ENCODE assay signal across 14 cellular contexts in the genomic region with DNA sequence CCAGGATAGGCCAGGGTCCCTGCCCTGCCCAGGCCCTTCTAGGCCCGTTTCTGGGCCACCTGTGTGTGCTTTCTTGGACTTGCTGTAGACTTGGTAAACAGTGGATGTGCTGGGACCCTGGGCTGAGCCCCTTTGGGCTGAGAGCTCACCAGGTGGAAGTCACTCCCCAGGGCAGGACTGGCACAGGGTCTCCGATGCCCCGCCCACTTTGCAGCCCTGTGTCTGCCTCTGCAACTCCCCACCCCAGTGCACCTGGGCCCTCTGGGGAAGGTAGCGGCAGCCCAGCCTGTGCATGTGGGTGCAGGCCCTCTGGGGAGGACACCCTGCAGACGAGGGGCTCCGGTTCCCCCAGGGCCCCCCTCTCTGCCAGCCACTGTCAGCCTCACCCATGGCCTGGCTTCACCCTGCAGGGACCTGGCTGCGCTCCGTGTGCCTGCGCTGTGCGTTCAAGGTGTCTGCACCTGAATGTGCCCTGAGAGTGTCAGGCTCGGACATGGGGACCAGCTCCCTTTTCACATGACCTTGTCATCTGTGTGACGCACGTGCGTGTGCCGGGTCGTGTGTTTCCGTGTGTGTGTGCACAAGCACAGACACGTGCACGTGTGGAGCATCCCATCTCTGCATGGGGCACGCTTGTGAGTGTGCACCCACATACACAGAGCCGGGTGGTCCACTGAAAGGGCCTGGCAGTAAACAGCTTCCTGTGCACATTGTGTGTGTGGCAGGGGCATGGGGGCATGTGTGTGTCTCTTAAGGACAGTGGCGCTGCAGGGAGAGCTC.
DNase-seq lines count a peak whose midpoint lies in the region; ATAC-seq and TF ChIP-seq lines count a peak whose summit lies in the region.
"Had no signal": no experiment of that assay in that cellular context is flagged by ENCODE, and none has a peak within 500 bp of the region (broad histone marks: within the 10 kb centered on the region; RNA-seq: fewer than 3 reads in every experiment).

No MANE protein-coding gene starts in this region.

- no peak for TF ChIP-seq CTCF in Peyer's patch (IDR thresholded peaks at IDR 0.05)
- TF ChIP-seq CTCF in heart left ventricle (IDR thresholded peaks at IDR 0.05), result no peak
- TF ChIP-seq CTCF in ovary (IDR thresholded peaks at IDR 0.05), result no peak

- H3K27me3 ChIP-seq in BLaER1 treated with 17β-estradiol and CSF1 and Interleukin-3, amounts not matched to agents 10 nM and 100 nM, result no peaks in the 10 kb centered on the region
- H3K27me3 ChIP-seq in Peyer's patch (no peaks in the 10 kb centered on the region), heart left ventricle (no peaks in the 10 kb centered on the region), ovary (no peaks in the 10 kb centered on the region)
- H3K27me3 ChIP-seq: esophagus muscularis mucosa, pancreas had no signal

- peaks cover 0 to 51% (median 0%) of the 10 kb centered on the region in 11 experiments; a peak in 4 of 22 replicates for H4K20me1 ChIP-seq in BLaER1 treated with 17β-estradiol and CSF1 and Interleukin-3, amounts not matched to agents 10 nM and 100 nM

- peaks cover 19 to 58% (median 48%) of the 10 kb centered on the region in 10 experiments; a peak in 19 of 20 replicates for H3K4me1 ChIP-seq in BLaER1 treated with 17β-estradiol and CSF1 and Interleukin-3, amounts not matched to agents 10 nM and 100 nM
- H3K4me1 ChIP-seq in Peyer's patch (no peaks in the 10 kb centered on the region), heart left ventricle (peaks cover 0 to 46% (median 4%) of the 10 kb centered on the region in 12 donors), ovary (ENCODE audit: insufficient read depth) (peaks cover 1% of the 10 kb centered on the region)
- H3K4me1 ChIP-seq: pancreas had no signal

- H3K9me3 ChIP-seq in BLaER1 treated with 17β-estradiol and CSF1 and Interleukin-3, amounts not matched to agents 10 nM and 100 nM (replicated peaks in 1 of 11), result no peaks in the 10 kb centered on the region
- H3K9me3 ChIP-seq in Peyer's patch (no peaks in the 10 kb centered on the region), heart left ventricle (no peaks in the 10 kb centered on the region), ovary (no peaks in the 10 kb centered on the region)
- H3K9me3 ChIP-seq: esophagus muscularis mucosa, pancreas had no signal

- peak overlapping the region in 8 of 11 experiments; percentile 19 to 79 (median 69); a peak in 12 of 22 replicates for H3K4me2 ChIP-seq in BLaER1 treated with 17β-estradiol and CSF1 and Interleukin-3, amounts not matched to agents 10 nM and 100 nM

- WGBS in heart left ventricle, 4 donors, result 91 to 95% (median 94%) methylated on average over 14 to 22 of the region's 22 CpGs
- WGBS in ovary, 3 donors, result 88 to 93% (median 92%) methylated on average over 21 to 22 of the region's 22 CpGs

- H3K9ac ChIP-seq in BLaER1 treated with 17β-estradiol and CSF1 and Interleukin-3, amounts not matched to agents 10 nM and 100 nM, result peak overlapping the region in 1 of 11 experiments; percentile 27; a peak in 1 of 22 replicates

- intact Hi-C loops in heart left ventricle (cut with DNase I) (no loop called here), ovary (cut with DNase I) (no loop called here)

- TF ChIP-seq POLR2A in Peyer's patch (IDR thresholded peaks at IDR 0.05), result no peak
- TF ChIP-seq POLR2A in heart left ventricle (IDR thresholded peaks at IDR 0.05), result no peak
- TF ChIP-seq POLR2A in ovary (IDR thresholded peaks at IDR 0.05), result no peak

- DNase-seq in Peyer's patch, result peak; percentile 12 to 38 (median 34)
- DNase-seq in heart left ventricle, result peak in 4 of 5 donors; percentile 5 to 40 (median 20)
- DNase-seq in ovary, result peak in 4 of 5 donors; percentile 5 to 31 (median 15)
- no peak for DNase-seq in hypothalamus (lab: John Stamatoyannopoulos, UW)
- DNase-seq in DMS79 treated with DMSO at 0.1 percent for 48 hours (lab: John Stamatoyannopoulos, UW), result no peak
- DNase-seq: activated CD8-positive, alpha-beta T cell treated with anti-CD3 and anti-CD28 coated beads, Interleukin-2, amount 10 ng/mL, durations not matched to agents 7 days and 5 days; hippocampal formation; NCI-H1092 had no signal

- no peak overlapping the region for H3K27ac ChIP-seq in BLaER1 treated with 17β-estradiol and CSF1 and Interleukin-3, amounts not matched to agents 10 nM and 100 nM
- H3K27ac ChIP-seq in Peyer's patch, result no peak overlapping the region
- no peak overlapping the region for H3K27ac ChIP-seq in heart left ventricle
- H3K27ac ChIP-seq in ovary, result no peak overlapping the region
- H3K27ac ChIP-seq: esophagus muscularis mucosa, pancreas had no signal

- H3K4me3 ChIP-seq in BLaER1 treated with 17β-estradiol and CSF1 and Interleukin-3, amounts not matched to agents 10 nM and 100 nM, result no peak overlapping the region
- no peak overlapping the region for H3K4me3 ChIP-seq in Peyer's patch
- no peak overlapping the region for H3K4me3 ChIP-seq in heart left ventricle
- H3K4me3 ChIP-seq in ovary, result no peak overlapping the region
- H3K4me3 ChIP-seq: esophagus muscularis mucosa, pancreas had no signal

- no peak for ATAC-seq in heart left ventricle
- no peak for ATAC-seq in HG03432 (IDR thresholded peaks at IDR 0.05; ENCODE audit: unreplicated experiment)
- ATAC-seq in GM21367 (IDR thresholded peaks at IDR 0.05; ENCODE audit: unreplicated experiment), result no peak
- ATAC-seq: activated CD8-positive, alpha-beta T cell treated with anti-CD3 and anti-CD28 coated beads, Interleukin-2, amount 10 ng/mL, durations not matched to agents 7 days and 5 days; pancreas; stimulated activated effector memory CD8-positive, alpha-beta T cell treated with anti-CD3 and anti-CD28 coated beads, Interleukin-12 subunit alpha, Interleukin-12 subunit beta, amount 100 ng/mL, for 72 hours had no signal

- H3K36me3 ChIP-seq in BLaER1 treated with 17β-estradiol and CSF1 and Interleukin-3, amounts not matched to agents 10 nM and 100 nM, result peaks cover 0 to 2% (median 0%) of the 10 kb centered on the region in 11 experiments; a peak in 2 of 22 replicates
- H3K36me3 ChIP-seq in Peyer's patch (no peaks in the 10 kb centered on the region), heart left ventricle (peaks cover 0 to 9% (median 0%) of the 10 kb centered on the region in 9 donors), ovary (no peaks in the 10 kb centered on the region)
- H3K36me3 ChIP-seq: pancreas had no signal

- TF ChIP-seq EP300 in ovary (IDR thresholded peaks at IDR 0.05), result no peak

Comparison
In these comparisons a context has a peak if more than half of its experiments do, and no peak if none do; other contexts are left out.
1. DNase-seq: peak in Peyer's patch (3 of 3), heart left ventricle (4 of 5) and ovary (4 of 5); none in hypothalamus (0 of 51) and DMS79 treated with DMSO at 0.1 percent for 48 hours (single experiment).